In genomic region chr14:50397461-50398196, GRCh38 we compare ENCODE assay signal across 8 cellular contexts. TPM values are rescaled to one million over a fixed set of nuclear protein-coding genes. Genes with fewer than 3 reads are reported as not detected.
DNase-seq lines count a peak whose midpoint lies in the region; ATAC-seq and TF ChIP-seq lines count a peak whose summit lies in the region.

No MANE protein-coding gene starts in this region.

- no peak overlapping the region for H3K27ac Mint-ChIP-seq in activated CD4-positive, alpha-beta memory T cell treated with anti-CD3 and anti-CD28 coated beads for 36 hours

- no peak for TF ChIP-seq RAD21 in HCT116 (IDR thresholded peaks at IDR 0.05; ENCODE audit: low read depth)

- DNase-seq in HCT116 (ENCODE audit: low read depth, low spot score) = no peak
- no peak for DNase-seq in activated CD4-positive, alpha-beta memory T cell treated with anti-CD3 and anti-CD28 coated beads for 36 hours
- peak; percentile 35 for DNase-seq in glomerular visceral epithelial cell (ENCODE audit: extremely low spot score)
- DNase-seq in prostate gland (ENCODE audit: low spot score) = peak; percentile 31

- no peaks in the 10 kb centered on the region for H3K9me3 ChIP-seq in HCT116 (ENCODE audit: control insufficient read depth in 1 of 2, insufficient read depth in 1 of 2, low read depth in 1 of 2, low read length in 2 of 2)
- no peaks in the 10 kb centered on the region for H3K9me3 ChIP-seq in prostate gland

- H3K4me3 ChIP-seq in ACC112 (ENCODE audit: low read depth, low read length) (peak overlapping the region; percentile 100), HCT116 (replicated peaks in 1 of 2; ENCODE audit: low read depth in 1 of 2, low read length in 2 of 2) (peak overlapping the region; percentile 54 to 67), prostate gland (peak overlapping the region; percentile 64 to 68)

- BruUV-seq in HCT116 (replicated peaks; lab: Mats Ljungman, UMichigan) = no TSS peak

- POLR2A ChIA-PET in HCT116 (lab: Charles Lee) = interaction anchor here (1.2 kb wide), 1 partner anchor 535 kb away, joined by 3 read pairs; no protein-coding TSS in a partner anchor
- POLR2A ChIA-PET in activated CD4-positive, alpha-beta memory T cell treated with anti-CD3 and anti-CD28 coated beads for 36 hours (lab: Charles Lee) = interaction anchor here (0.6 kb wide), 1 partner anchor 20 kb away, joined by 3 read pairs; no protein-coding TSS in a partner anchor

- H3K27me3 ChIP-seq in ACC112 (ENCODE audit: insufficient read depth, low read length) = no peaks in the 10 kb centered on the region
- no peaks in the 10 kb centered on the region for H3K27me3 ChIP-seq in HCT116 (ENCODE audit: insufficient read depth, low read length)
- H3K27me3 ChIP-seq in prostate gland (replicated peaks; ENCODE audit: insufficient read depth) = no peaks in the 10 kb centered on the region

- intact Hi-C loops in HCT116 (cut with micrococcal nuclease) = loop anchor here (5.0 kb wide), 1 partner anchor 75 kb away; no protein-coding TSS in a partner anchor
- intact Hi-C loops in activated CD4-positive, alpha-beta memory T cell treated with anti-CD3 and anti-CD28 coated beads for 36 hours (cut with micrococcal nuclease) = loop anchor here (1.0 to 5.0 kb wide), 4 partner anchors 35 to 135 kb away; partner anchors contain the start of genes DMAC2L, L2HGDH and MAP4K5
- intact Hi-C loops in prostate gland (cut with DNase I) = loop anchor here (2.0 to 5.0 kb wide), 3 partner anchors 55 to 133 kb away; no protein-coding TSS in a partner anchor

- CTCF ChIA-PET in HCT116 (lab: Charles Lee) = interaction anchor here (1.5 kb wide), 1 partner anchor 77 kb away, joined by 4 read pairs; no protein-coding TSS in a partner anchor
- CTCF ChIA-PET in activated CD4-positive, alpha-beta memory T cell treated with anti-CD3 and anti-CD28 coated beads for 36 hours (lab: Charles Lee) = interaction anchor here (0.6 to 1.5 kb wide), 6 partner anchors 12 to 80 kb away, joined by 3 to 15 read pairs (median 4); no protein-coding TSS in a partner anchor

- peaks cover 4% of the 10 kb centered on the region for H3K27me3 Mint-ChIP-seq in activated CD4-positive, alpha-beta memory T cell treated with anti-CD3 and anti-CD28 coated beads for 36 hours

- H3K9me2 ChIP-seq in HCT116 (ENCODE audit: insufficient read depth) = no peaks in the 10 kb centered on the region

- H2AFZ ChIP-seq in ACC112 (ENCODE audit: low read length, unreplicated experiment) (peak overlapping the region; percentile 76), HCT116 (ENCODE audit: low read depth, low read length, poor library complexity, severe bottlenecking) (peak overlapping the region; percentile 76)

- WGBS in prostate gland = 19% methylated on average over 9 of the region's 9 CpGs

- H3K9ac ChIP-seq in HCT116 (ENCODE audit: low read length) = peak overlapping the region; percentile 75

- TF ChIP-seq CTCF in HCT116 (IDR thresholded peaks at IDR 0.05 in 2 of 3, conservative IDR thresholded peaks at IDR 0.05 in 1 of 3; ENCODE audit: borderline replicate concordance in 1 of 3, insufficient read depth in 1 of 3, low read depth in 2 of 3, low read length in 2 of 3) (no peak), prostate gland (IDR thresholded peaks at IDR 0.05) (no peak)

- peak overlapping the region; percentile 57 for H3K4me3 Mint-ChIP-seq in activated CD4-positive, alpha-beta memory T cell treated with anti-CD3 and anti-CD28 coated beads for 36 hours

- no peaks in the 10 kb centered on the region for H3K9me3 Mint-ChIP-seq in activated CD4-positive, alpha-beta memory T cell treated with anti-CD3 and anti-CD28 coated beads for 36 hours

- H3K36me3 ChIP-seq in ACC112 (ENCODE audit: insufficient read depth, low read length) (no peaks in the 10 kb centered on the region), HCT116 (ENCODE audit: control insufficient read depth in 1 of 2, insufficient read depth in 2 of 2, low read length in 2 of 2) (no peaks in the 10 kb centered on the region), prostate gland (no peaks in the 10 kb centered on the region)

- ATAC-seq in HCT116 (peak; percentile 5; the same call in 1 of the 2 replicates), GM19023 (IDR thresholded peaks at IDR 0.05; ENCODE audit: unreplicated experiment) (no peak), HG02973 (IDR thresholded peaks at IDR 0.05; ENCODE audit: unreplicated experiment) (no peak), GM21529 (IDR thresholded peaks at IDR 0.05; ENCODE audit: unreplicated experiment) (no peak)

- H3K27ac ChIP-seq in ACC112 (ENCODE audit: low read depth, low read length) (peak overlapping the region; percentile 90), HCT116 (ENCODE audit: low read depth, low read length) (no peak overlapping the region), prostate gland (peak overlapping the region; percentile 78 to 83)

- H4K20me1 ChIP-seq in HCT116 (ENCODE audit: insufficient read depth) = no peaks in the 10 kb centered on the region

- no peak for TF ChIP-seq POLR2A in HCT116 (IDR thresholded peaks at IDR 0.05; ENCODE audit: borderline replicate concordance, extremely low read depth, insufficient read depth, insufficient read length)
- TF ChIP-seq POLR2A in prostate gland (IDR thresholded peaks at IDR 0.05) = no peak

- peaks cover 18% of the 10 kb centered on the region for H3K79me2 ChIP-seq in ACC112 (ENCODE audit: control insufficient read depth, insufficient read depth, low read length, unreplicated experiment)
- no peaks in the 10 kb centered on the region for H3K79me2 ChIP-seq in HCT116 (ENCODE audit: insufficient read depth, low read length)

- H3K4me1 ChIP-seq in ACC112 (ENCODE audit: control insufficient read depth, insufficient read depth, low read length, unreplicated experiment) = peaks cover 45% of the 10 kb centered on the region
- H3K4me1 ChIP-seq in HCT116 (ENCODE audit: control insufficient read depth in 1 of 2, insufficient read depth in 2 of 2, low read length in 2 of 2) = peaks cover 10 to 26% of the 10 kb centered on the region in 2 experiments
- H3K4me1 ChIP-seq in prostate gland (replicated peaks) = no peaks in the 10 kb centered on the region

- RAD21 ChIA-PET in HCT116 (lab: Charles Lee; ENCODE audit: low non-redundant PET in 1 of 2, low total read pairs in 2 of 2, uncharacterized antibody in 2 of 2, unreplicated experiment in 2 of 2) = no interaction called here

- H3K36me3 Mint-ChIP-seq in activated CD4-positive, alpha-beta memory T cell treated with anti-CD3 and anti-CD28 coated beads for 36 hours = peaks cover 2% of the 10 kb centered on the region

- peak overlapping the region; percentile 84 for H3K4me2 ChIP-seq in HCT116 (ENCODE audit: low read length)

- H3K4me1 Mint-ChIP-seq in activated CD4-positive, alpha-beta memory T cell treated with anti-CD3 and anti-CD28 coated beads for 36 hours (ENCODE audit: low read depth) = peaks cover 11% of the 10 kb centered on the region

TF ChIP-seq in HCT116, 20 proteins besides CTCF, POLR2A, EP300 and RAD21:
- no peak for TF ChIP-seq YY1 (IDR thresholded peaks at IDR 0.05; ENCODE audit: extremely low read depth, insufficient replicate concordance, low read depth, low read length)
TF ChIP-seq in HCT116: peak in this region for 0.

RNA-seq across cellular contexts. Expression of gene CDKL1, which starts 0.9 kb away (rescaled TPM):
- total RNA-seq in HCT116 (2021; ENCODE audit: unreplicated experiment) (7.1 TPM), prostate gland (10 to 100 TPM in 1 of 2 donors, 1 to 10 TPM in 1; 3.4 to 18.5 TPM)
- polyA plus RNA-seq in HCT116 (2012) = 5.2 and 6.2 TPM in 2 replicates
- total RNA-seq in activated CD4-positive, alpha-beta memory T cell treated with anti-CD3 and anti-CD28 coated beads for 36 hours = 1 to 10 TPM; 2.4 to 3.4 TPM

Comparison
In these comparisons a context has a peak if more than half of its experiments do, and no peak if none do; other contexts are left out.
1. DNase-seq: peak in glomerular visceral epithelial cell (single experiment) and prostate gland (single experiment); none in HCT116 (single experiment) and activated CD4-positive, alpha-beta memory T cell treated with anti-CD3 and anti-CD28 coated beads for 36 hours (single experiment).
2. Peak in every context shown above with its lines, with median percentiles within 50 percentile points of each other: H3K4me3 ChIP-seq.